Comparison of ENCODE assay signal across 8 cellular contexts in genomic region chr3:107431298-107432012, GRCh38. TPM values are rescaled to one million over a fixed set of nuclear protein-coding genes. Genes with fewer than 3 reads are reported as not detected.
DNase-seq lines count a peak whose midpoint lies in the region; ATAC-seq, FAIRE-seq and TF ChIP-seq lines count a peak whose summit lies in the region.

No MANE protein-coding gene starts in this region.

- H3K9me1 ChIP-seq in IMR-90 (ENCODE audit: insufficient read depth, low read length) = no peaks in the 10 kb centered on the region

- peak overlapping the region; percentile 92 for H3K56ac ChIP-seq in IMR-90 (ENCODE audit: extremely low read depth, insufficient read depth, low read length)

- H3K4me3 ChIP-seq in IMR-90 (ENCODE audit: insufficient read depth, low read depth, low read length) (peak overlapping the region; percentile 63), SK-N-SH (ENCODE audit: low read depth in 2 of 2, low read length in 1 of 2) (peak overlapping the region; percentile 70 to 72), adipocyte (ENCODE audit: low read length) (peak overlapping the region; percentile 90), cardiac muscle cell (peak overlapping the region; percentile 41), ovary (peak overlapping the region; percentile 77)

- H3K36me3 ChIP-seq in IMR-90 (ENCODE audit: control insufficient read depth, insufficient read depth, low read length) (no peaks in the 10 kb centered on the region), SK-N-SH (replicated peaks in 1 of 2; ENCODE audit: control insufficient read depth in 1 of 2, insufficient read depth in 2 of 2, low read length in 1 of 2) (no peaks in the 10 kb centered on the region), adipocyte (ENCODE audit: control insufficient read depth, insufficient read depth, low read length, severe bottlenecking) (no peaks in the 10 kb centered on the region), cardiac muscle cell (no peaks in the 10 kb centered on the region), ovary (no peaks in the 10 kb centered on the region)

- no peaks in the 10 kb centered on the region for H3K4me1 ChIP-seq in IMR-90 (ENCODE audit: control insufficient read depth, insufficient read depth, low read length)
- H3K4me1 ChIP-seq in SK-N-SH (ENCODE audit: control insufficient read depth in 1 of 2, insufficient read depth in 2 of 2, low read depth in 1 of 2, low read length in 1 of 2) = peaks cover 7 to 8% of the 10 kb centered on the region in 2 experiments; a peak in 3 of 4 replicates
- H3K4me1 ChIP-seq in adipocyte (ENCODE audit: control insufficient read depth, insufficient read depth, low read length) = peaks cover 20% of the 10 kb centered on the region
- H3K4me1 ChIP-seq in cardiac muscle cell (ENCODE audit: low read depth) = peaks cover 5% of the 10 kb centered on the region
- no peaks in the 10 kb centered on the region for H3K4me1 ChIP-seq in ovary (ENCODE audit: insufficient read depth)

- TF ChIP-seq POLR2A in IMR-90 (IDR thresholded peaks at IDR 0.05; ENCODE audit: low read depth, low read length) (no peak), ovary (IDR thresholded peaks at IDR 0.05) (peak; percentile 60)

- WGBS in IMR-90 (ENCODE audit: extremely low coverage in 2 of 2, insufficient read length in 1 of 2), 2 experiments = 0% methylated on average over 28 of the region's 80 CpGs; no CpG with 5 or more reads in 1 of the 2 experiments
- 0% methylated on average over 5 of the region's 80 CpGs for WGBS in SK-N-SH (ENCODE audit: low lambda C conversion rate)
- 0 to 1% (median 0%) methylated on average over 30 to 79 of the region's 80 CpGs for WGBS in ovary, 3 donors

- TF ChIP-seq EP300 in SK-N-SH (IDR thresholded peaks at IDR 0.05; ENCODE audit: borderline replicate concordance in 1 of 2, low read depth in 1 of 2, low read length in 1 of 2) (no peak; a peak in 1 of 4 replicates), ovary (IDR thresholded peaks at IDR 0.05) (no peak)

- POLR2A ChIA-PET in IMR-90 (lab: Charles Lee; ENCODE audit: unreplicated experiment) = interaction anchor here (0.5 to 0.7 kb wide), 2 partner anchors 118 to 188 kb away, joined by 6 read pairs; no protein-coding TSS in a partner anchor
- POLR2A ChIA-PET in SK-N-SH (lab: Yijun Ruan, JAX) = interaction anchor here (0.5 to 1.6 kb wide), 9 partner anchors 10 to 378 kb away, joined by 3 to 18 read pairs (median 3); partner anchors contain the start of gene BBX

- CTCF ChIA-PET in IMR-90 (lab: Yijun Ruan, JAX) (interaction anchor here (0.6 to 5.2 kb wide), 4 partner anchors 10 to 229 kb away, joined by 3 to 56 read pairs (median 8); no protein-coding TSS in a partner anchor), SK-N-SH (lab: Yijun Ruan, JAX) (interaction anchor here (0.9 to 4.3 kb wide), 8 partner anchors 10 to 196 kb away, joined by 3 to 36 read pairs (median 4); no protein-coding TSS in a partner anchor)

- H3K4me2 ChIP-seq in IMR-90 (ENCODE audit: low read depth, low read length) (peak overlapping the region; percentile 95), SK-N-SH (peak overlapping the region; percentile 93)

- no peaks in the 10 kb centered on the region for H3K9me2 ChIP-seq in SK-N-SH

- TF ChIP-seq RAD21 in IMR-90 (IDR thresholded peaks at IDR 0.05; ENCODE audit: low read length) (no peak), SK-N-SH (IDR thresholded peaks at IDR 0.05; ENCODE audit: low read length) (no peak)

- TF ChIP-seq CTCF in IMR-90 (conservative IDR thresholded peaks at IDR 0.05; ENCODE audit: low read depth, low read length) = no peak
- TF ChIP-seq CTCF in SK-N-SH (IDR thresholded peaks at IDR 0.05) = no peak
- no peak for TF ChIP-seq CTCF in cardiac muscle cell (IDR thresholded peaks at IDR 0.05; ENCODE audit: low read depth, low read length)
- TF ChIP-seq CTCF in ovary (IDR thresholded peaks at IDR 0.05) = peak in 1 of 3 donors; percentile 9
- no peak for TF ChIP-seq CTCF in D721Med (IDR thresholded peaks at IDR 0.05; ENCODE audit: insufficient read depth, missing control alignments)

- peak overlapping the region; percentile 89 for H3K23ac ChIP-seq in IMR-90 (ENCODE audit: low read depth, low read length)

- peak overlapping the region; percentile 67 for H2BK20ac ChIP-seq in IMR-90 (ENCODE audit: low read depth, low read length)

- DNase-seq in GM03348 (ENCODE audit: low spot score) (peak; percentile 84), IMR-90 (peak; percentile 50), SK-N-SH (peak; percentile 90), adipocyte (ENCODE audit: low read depth) (peak; percentile 81), cardiac muscle cell (ENCODE audit: low read depth in 1 of 2, low spot score in 1 of 2) (peak; percentile 67 to 69), ovary (peak; percentile 72 to 83 (median 75)), D721Med (ENCODE audit: insufficient read length, low spot score) (no peak)

- H3K18ac ChIP-seq in IMR-90 (ENCODE audit: low read depth, low read length) = peak overlapping the region; percentile 47

- peak overlapping the region; percentile 77 to 97 for H4K8ac ChIP-seq in IMR-90 (ENCODE audit: low read depth in 2 of 2, low read length in 2 of 2)

- H2AK5ac ChIP-seq in IMR-90 (ENCODE audit: low read depth, low read length) = 0 out of 2 replicates have a peak overlapping the region, but pooled peaks have one; percentile 10

- ATAC-seq in GM21717 (IDR thresholded peaks at IDR 0.05; ENCODE audit: unreplicated experiment) (peak; percentile 70), IMR-90 (ENCODE audit: low read depth) (peak; percentile 57)

- H4K91ac ChIP-seq in IMR-90 (ENCODE audit: insufficient read depth, low read depth, low read length) = peak overlapping the region; percentile 92

- H3F3A ChIP-seq in SK-N-SH (replicated peaks; ENCODE audit: insufficient read depth) = no peaks in the 10 kb centered on the region

- peak overlapping the region; percentile 95 for H2BK120ac ChIP-seq in IMR-90 (ENCODE audit: low read depth, low read length)

- H3K79me1 ChIP-seq in IMR-90 (ENCODE audit: low read depth in 1 of 2, low read length in 2 of 2) = no peaks in the 10 kb centered on the region

- intact Hi-C loops in IMR-90 (cut with micrococcal nuclease) = loop anchor here (10.0 kb wide), 1 partner anchor 303 kb away; no protein-coding TSS in a partner anchor
- intact Hi-C loops in ovary (cut with DNase I) = loop anchor here in 3 of 4 donors (2.0 to 10.0 kb wide), 6 partner anchors 91 to 307 kb away; partner anchors contain the start of gene BBX (in 3 of the 3)

- in situ Hi-C loops in IMR-90 (cut with MboI; ENCODE audit: low sequenced_read_pairs) = loop anchor here (5.0 kb wide), 1 partner anchor 159 kb away; no protein-coding TSS in a partner anchor

- H3K9me3 ChIP-seq in IMR-90 (ENCODE audit: control insufficient read depth, insufficient read depth, low read length) (no peaks in the 10 kb centered on the region), SK-N-SH (no peaks in the 10 kb centered on the region), adipocyte (ENCODE audit: control insufficient read depth, low read length) (no peaks in the 10 kb centered on the region), cardiac muscle cell (ENCODE audit: low read depth) (no peaks in the 10 kb centered on the region), ovary (no peaks in the 10 kb centered on the region)

- FAIRE-seq in D721Med (lab: Jason Lieb, UNC) = no peak

- H2BK5ac ChIP-seq in IMR-90 (ENCODE audit: low read depth, low read length, poor library complexity, severe bottlenecking) = peak overlapping the region; percentile 63

- no peaks in the 10 kb centered on the region for H3K79me2 ChIP-seq in SK-N-SH (ENCODE audit: insufficient read depth)

- H3K27ac ChIP-seq in IMR-90 (ENCODE audit: insufficient read depth, low read length) = peak overlapping the region; percentile 51
- H3K27ac ChIP-seq in SK-N-SH (ENCODE audit: low read depth in 2 of 2, low read length in 1 of 2) = peak overlapping the region; percentile 68 to 96
- H3K27ac ChIP-seq in cardiac muscle cell = no peak overlapping the region
- peak overlapping the region; percentile 94 to 99 for H3K27ac ChIP-seq in ovary

- H2AFZ ChIP-seq in IMR-90 (replicated peaks; ENCODE audit: low read length, poor library complexity) (peak overlapping the region; percentile 96), SK-N-SH (ENCODE audit: low read depth) (peak overlapping the region; percentile 97)

- peak overlapping the region; percentile 92 for H3K4ac ChIP-seq in IMR-90 (ENCODE audit: low read depth, low read length)

- H2BK15ac ChIP-seq in IMR-90 (ENCODE audit: low read depth, low read length) = peak overlapping the region; percentile 93; the same call in 2 of the 3 replicates

- H3K14ac ChIP-seq in IMR-90 (replicated peaks; ENCODE audit: low read depth, low read length) = peak overlapping the region; percentile 97

- peak overlapping the region; percentile 71 for H3K9ac ChIP-seq in IMR-90 (ENCODE audit: low read depth, low read length)
- peak overlapping the region; percentile 80 for H3K9ac ChIP-seq in SK-N-SH
- H3K9ac ChIP-seq in adipocyte (ENCODE audit: low read length) = peak overlapping the region; percentile 90

- H3K27me3 ChIP-seq in IMR-90 (ENCODE audit: control insufficient read depth, insufficient read depth, low read length) = no peaks in the 10 kb centered on the region
- no peaks in the 10 kb centered on the region for H3K27me3 ChIP-seq in SK-N-SH (ENCODE audit: insufficient read depth)
- H3K27me3 ChIP-seq in adipocyte (replicated peaks; ENCODE audit: control insufficient read depth, insufficient read depth, low read length) = peaks cover 10% of the 10 kb centered on the region
- peaks cover 21% of the 10 kb centered on the region for H3K27me3 ChIP-seq in cardiac muscle cell
- no peaks in the 10 kb centered on the region for H3K27me3 ChIP-seq in ovary

- H4K20me1 ChIP-seq in IMR-90 (ENCODE audit: insufficient read depth, low read length) (no peaks in the 10 kb centered on the region), SK-N-SH (ENCODE audit: insufficient read depth) (no peaks in the 10 kb centered on the region)

- H2AK9ac ChIP-seq in IMR-90 (replicated peaks; ENCODE audit: low read depth, low read length, poor library complexity) = peak overlapping the region; percentile 70

- BruUV-seq in IMR-90 (replicated peaks; lab: Mats Ljungman, UMichigan) = no TSS peak

- dilution Hi-C loops in IMR-90 (cut with HindIII; ENCODE audit: low sequenced_read_pairs, unreplicated experiment) = no loop called here

- peak overlapping the region; percentile 81 for H4K5ac ChIP-seq in IMR-90 (ENCODE audit: low read depth, low read length)

TF ChIP-seq in IMR-90, 13 proteins besides CTCF, POLR2A, EP300 and RAD21 (continues in another document):
- TF ChIP-seq FOS (IDR thresholded peaks at IDR 0.05; ENCODE audit: low read depth, low read length) = no peak

TF ChIP-seq in SK-N-SH, 30 proteins besides CTCF, POLR2A, EP300 and RAD21 (continues in another document):
- peak; percentile 55 for TF ChIP-seq GATA2 (CRISPR knock-in tag; IDR thresholded peaks at IDR 0.05)

RNA-seq across cellular contexts. Expression of gene CCDC54, which starts 54.2 kb away (rescaled TPM):
- total RNA-seq in IMR-90 (2012; rRNA removed) = not detected in 2 replicates
- polyA plus RNA-seq in IMR-90 (2012; rRNA removed) = not detected in 2 replicates
- not detected in 2 replicates for polyA plus RNA-seq in IMR-90 (2012; cell fraction: cytosol; rRNA removed)
- polyA plus RNA-seq in IMR-90 (2012; cell fraction: nucleus; rRNA removed; ENCODE audit: low replicate concordance) = not detected in 2 replicates
- polyA plus RNA-seq in SK-N-SH (2012; rRNA removed) = not detected in 2 replicates
- polyA plus RNA-seq in SK-N-SH (2012; cell fraction: cytosol; rRNA removed) = not detected in 2 replicates
- not detected in 2 replicates for polyA plus RNA-seq in SK-N-SH (2012; cell fraction: nucleus; rRNA removed)
- total RNA-seq in cardiac muscle cell = not detected in 2 replicates
- polyA plus RNA-seq in cardiac muscle cell = 0.31 and 0.79 TPM in 2 replicates
- total RNA-seq in ovary = under 1 TPM in 2 of 7 donors, not detected in 5; 0.23 to 0.24 TPM
- not detected for polyA plus RNA-seq in ovary
